Comparison of ENCODE assay signal across 28 cellular contexts in genomic region chr2:30766666-30767065, GRCh38. TPM values are rescaled to one million over a fixed set of nuclear protein-coding genes. Genes with fewer than 3 reads are reported as not detected.
"Had no signal": no experiment of that assay in that cellular context is flagged by ENCODE, and none has a peak within 500 bp of the region (broad histone marks: within the 10 kb centered on the region; RNA-seq: fewer than 3 reads in every experiment).

No MANE protein-coding gene starts in this region.

- DNase-seq: colonic mucosa; effector CD8-positive, alpha-beta T cell; foreskin melanocyte; hypothalamus; mucosa of descending colon; naive B cell; psoas muscle; right cardiac atrium; sigmoid colon; stimulated activated CD4-positive, alpha-beta T cell treated with anti-CD3 and anti-CD28 coated beads, Interleukin-2, amount 100 ng/mL, for 24 hours; stimulated activated CD4-positive, alpha-beta T cell treated with anti-CD3 and anti-CD28 coated beads, Interleukin-4, amount 100 ng/mL, for 24 hours; trophoblast cell had no signal

- H3K36me3 ChIP-seq: colonic mucosa, esophagus muscularis mucosa, neural progenitor cell, sigmoid colon, suprapubic skin, vagina had no signal

- H3K27me3 ChIP-seq: colonic mucosa, neural progenitor cell, sigmoid colon, vagina had no signal

- H3K27ac Mint-ChIP-seq: dendritic cell treated with granulocyte-macrophage colony-stimulating factor and Interleukin-4, amounts not matched to agents 40 ng/mL and 50 ng/mL, for 4 days; memory B cell; mesothelial cell of epicardium; natural killer cell treated with Interleukin-12 subunit alpha and Interleukin-12 subunit beta and Interleukin-15 and Interleukin-18, amount 100 ng/mL, for 72 hours; neural progenitor cell; stimulated activated memory B cell treated with anti-CD40 and anti-IgM and Interleukin-4, amounts not matched to agents 10 μg/mL and 1 μg/mL and 100 μg/mL, for 72 hours; stimulated activated naive CD8-positive, alpha-beta T cell treated with anti-CD3 and anti-CD28 coated beads, Interleukin-15, Interleukin-2, amounts not matched to agents 100 ng/mL and 50 ng/mL, for 24 hours had no signal

- H3K9me3 ChIP-seq: colonic mucosa, esophagus muscularis mucosa, mucosa of descending colon, psoas muscle, sigmoid colon, suprapubic skin, vagina had no signal

- H3K4me1 ChIP-seq: colonic mucosa, esophagus muscularis mucosa, neural progenitor cell, psoas muscle, sigmoid colon, suprapubic skin, vagina had no signal

- H3K4me2 ChIP-seq: neural progenitor cell had no signal

- H3K9ac ChIP-seq: neural progenitor cell had no signal

- H3K27ac ChIP-seq: colonic mucosa, esophagus muscularis mucosa, neural progenitor cell, psoas muscle, sigmoid colon, suprapubic skin, vagina had no signal

- H2AFZ ChIP-seq: neural progenitor cell had no signal

- ATAC-seq: mucosa of descending colon; natural killer cell treated with Interleukin-12 subunit alpha and Interleukin-12 subunit beta and Interleukin-15 and Interleukin-18, amount 100 ng/mL, for 72 hours; psoas muscle; right cardiac atrium; stimulated activated memory B cell treated with anti-CD40 and anti-IgM and Interleukin-4, amounts not matched to agents 10 μg/mL and 1 μg/mL and 100 μg/mL, for 72 hours had no signal

- H3K4me3 Mint-ChIP-seq: dendritic cell treated with granulocyte-macrophage colony-stimulating factor and Interleukin-4, amounts not matched to agents 40 ng/mL and 50 ng/mL, for 4 days; memory B cell; mesothelial cell of epicardium; naive B cell; natural killer cell treated with Interleukin-12 subunit alpha and Interleukin-12 subunit beta and Interleukin-15 and Interleukin-18, amount 100 ng/mL, for 72 hours; neural progenitor cell; stimulated activated memory B cell treated with anti-CD40 and anti-IgM and Interleukin-4, amounts not matched to agents 10 μg/mL and 1 μg/mL and 100 μg/mL, for 72 hours; stimulated activated naive CD8-positive, alpha-beta T cell treated with anti-CD3 and anti-CD28 coated beads, Interleukin-15, Interleukin-2, amounts not matched to agents 100 ng/mL and 50 ng/mL, for 24 hours had no signal

- H3K4me1 Mint-ChIP-seq: mesothelial cell of epicardium had no signal

- H3K4me3 ChIP-seq: colonic mucosa, esophagus muscularis mucosa, lung, mucosa of descending colon, neural progenitor cell, psoas muscle, sigmoid colon, suprapubic skin, vagina had no signal

- H3K9me3 Mint-ChIP-seq: dendritic cell treated with granulocyte-macrophage colony-stimulating factor and Interleukin-4, amounts not matched to agents 40 ng/mL and 50 ng/mL, for 4 days; memory B cell; mesothelial cell of epicardium; natural killer cell treated with Interleukin-12 subunit alpha and Interleukin-12 subunit beta and Interleukin-15 and Interleukin-18, amount 100 ng/mL, for 72 hours; neural progenitor cell; stimulated activated memory B cell treated with anti-CD40 and anti-IgM and Interleukin-4, amounts not matched to agents 10 μg/mL and 1 μg/mL and 100 μg/mL, for 72 hours; stimulated activated naive CD8-positive, alpha-beta T cell treated with anti-CD3 and anti-CD28 coated beads, Interleukin-15, Interleukin-2, amounts not matched to agents 100 ng/mL and 50 ng/mL, for 24 hours had no signal

- H3K36me3 Mint-ChIP-seq: memory B cell; mesothelial cell of epicardium; naive B cell; natural killer cell treated with Interleukin-12 subunit alpha and Interleukin-12 subunit beta and Interleukin-15 and Interleukin-18, amount 100 ng/mL, for 72 hours; neural progenitor cell; stimulated activated memory B cell treated with anti-CD40 and anti-IgM and Interleukin-4, amounts not matched to agents 10 μg/mL and 1 μg/mL and 100 μg/mL, for 72 hours had no signal

RNA-seq across cellular contexts. Expression of gene CAPN13, which starts 40.6 kb away (rescaled TPM):
- total RNA-seq: chondrocyte; endothelial cell of umbilical vein; esophagus muscularis mucosa; mesothelial cell of epicardium; natural killer cell treated with Interleukin-12 subunit alpha and Interleukin-12 subunit beta and Interleukin-15 and Interleukin-18, amount 100 ng/mL, for 72 hours; osteocyte; psoas muscle; right cardiac atrium; sigmoid colon; skeletal muscle tissue; vagina had no signal
- polyA plus RNA-seq: endothelial cell of umbilical vein, keratinocyte, right cardiac atrium had no signal
